1 cellular context compared by ENCODE assay signal in the genomic region with DNA sequence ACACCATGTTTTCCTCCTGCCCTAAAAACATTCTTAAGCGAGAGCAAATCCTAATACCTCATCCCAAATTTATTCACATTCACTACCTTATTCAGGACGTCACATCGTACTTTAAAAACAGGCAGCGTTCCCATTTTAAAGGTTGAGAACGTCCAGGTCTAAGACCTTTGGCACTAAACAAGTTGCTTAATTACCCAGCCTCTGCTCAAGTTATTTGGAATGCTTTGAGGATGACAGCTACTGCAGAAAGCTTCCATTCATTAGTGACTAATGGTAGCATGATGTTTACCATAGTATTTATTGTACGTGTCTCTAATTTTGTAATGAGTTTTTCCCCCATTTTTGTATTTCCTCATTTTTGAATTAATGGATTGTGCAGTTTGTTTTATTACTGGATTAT.
TF ChIP-seq lines count a peak whose summit lies in the region.

No MANE protein-coding gene starts in this region.

TF ChIP-seq in GM12878, 131 proteins besides CTCF, POLR2A, EP300 and RAD21 (continued from another document):
- TF ChIP-seq, protein P1, sequence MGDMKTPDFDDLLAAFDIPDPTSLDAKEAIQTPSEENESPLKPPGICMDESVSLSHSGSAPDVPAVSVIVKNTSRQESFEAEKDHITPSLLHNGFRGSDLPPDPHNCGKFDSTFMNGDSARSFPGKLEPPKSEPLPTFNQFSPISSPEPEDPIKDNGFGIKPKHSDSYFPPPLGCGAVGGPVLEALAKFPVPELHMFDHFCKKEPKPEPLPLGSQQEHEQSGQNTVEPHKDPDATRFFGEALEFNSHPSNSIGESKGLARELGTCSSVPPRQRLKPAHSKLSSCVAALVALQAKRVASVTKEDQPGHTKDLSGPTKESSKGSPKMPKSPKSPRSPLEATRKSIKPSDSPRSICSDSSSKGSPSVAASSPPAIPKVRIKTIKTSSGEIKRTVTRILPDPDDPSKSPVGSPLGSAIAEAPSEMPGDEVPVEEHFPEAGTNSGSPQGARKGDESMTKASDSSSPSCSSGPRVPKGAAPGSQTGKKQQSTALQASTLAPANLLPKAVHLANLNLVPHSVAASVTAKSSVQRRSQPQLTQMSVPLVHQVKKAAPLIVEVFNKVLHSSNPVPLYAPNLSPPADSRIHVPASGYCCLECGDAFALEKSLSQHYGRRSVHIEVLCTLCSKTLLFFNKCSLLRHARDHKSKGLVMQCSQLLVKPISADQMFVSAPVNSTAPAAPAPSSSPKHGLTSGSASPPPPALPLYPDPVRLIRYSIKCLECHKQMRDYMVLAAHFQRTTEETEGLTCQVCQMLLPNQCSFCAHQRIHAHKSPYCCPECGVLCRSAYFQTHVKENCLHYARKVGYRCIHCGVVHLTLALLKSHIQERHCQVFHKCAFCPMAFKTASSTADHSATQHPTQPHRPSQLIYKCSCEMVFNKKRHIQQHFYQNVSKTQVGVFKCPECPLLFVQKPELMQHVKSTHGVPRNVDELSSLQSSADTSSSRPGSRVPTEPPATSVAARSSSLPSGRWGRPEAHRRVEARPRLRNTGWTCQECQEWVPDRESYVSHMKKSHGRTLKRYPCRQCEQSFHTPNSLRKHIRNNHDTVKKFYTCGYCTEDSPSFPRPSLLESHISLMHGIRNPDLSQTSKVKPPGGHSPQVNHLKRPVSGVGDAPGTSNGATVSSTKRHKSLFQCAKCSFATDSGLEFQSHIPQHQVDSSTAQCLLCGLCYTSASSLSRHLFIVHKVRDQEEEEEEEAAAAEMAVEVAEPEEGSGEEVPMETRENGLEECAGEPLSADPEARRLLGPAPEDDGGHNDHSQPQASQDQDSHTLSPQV (IDR thresholded peaks at IDR 0.05) = no peak
- no peak for TF ChIP-seq HDGF (IDR thresholded peaks at IDR 0.05)
- TF ChIP-seq, protein P2, sequence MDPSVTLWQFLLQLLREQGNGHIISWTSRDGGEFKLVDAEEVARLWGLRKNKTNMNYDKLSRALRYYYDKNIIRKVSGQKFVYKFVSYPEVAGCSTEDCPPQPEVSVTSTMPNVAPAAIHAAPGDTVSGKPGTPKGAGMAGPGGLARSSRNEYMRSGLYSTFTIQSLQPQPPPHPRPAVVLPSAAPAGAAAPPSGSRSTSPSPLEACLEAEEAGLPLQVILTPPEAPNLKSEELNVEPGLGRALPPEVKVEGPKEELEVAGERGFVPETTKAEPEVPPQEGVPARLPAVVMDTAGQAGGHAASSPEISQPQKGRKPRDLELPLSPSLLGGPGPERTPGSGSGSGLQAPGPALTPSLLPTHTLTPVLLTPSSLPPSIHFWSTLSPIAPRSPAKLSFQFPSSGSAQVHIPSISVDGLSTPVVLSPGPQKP (IDR thresholded peaks at IDR 0.05; ENCODE audit: low read depth, low read length) = no peak
- TF ChIP-seq, protein P3, sequence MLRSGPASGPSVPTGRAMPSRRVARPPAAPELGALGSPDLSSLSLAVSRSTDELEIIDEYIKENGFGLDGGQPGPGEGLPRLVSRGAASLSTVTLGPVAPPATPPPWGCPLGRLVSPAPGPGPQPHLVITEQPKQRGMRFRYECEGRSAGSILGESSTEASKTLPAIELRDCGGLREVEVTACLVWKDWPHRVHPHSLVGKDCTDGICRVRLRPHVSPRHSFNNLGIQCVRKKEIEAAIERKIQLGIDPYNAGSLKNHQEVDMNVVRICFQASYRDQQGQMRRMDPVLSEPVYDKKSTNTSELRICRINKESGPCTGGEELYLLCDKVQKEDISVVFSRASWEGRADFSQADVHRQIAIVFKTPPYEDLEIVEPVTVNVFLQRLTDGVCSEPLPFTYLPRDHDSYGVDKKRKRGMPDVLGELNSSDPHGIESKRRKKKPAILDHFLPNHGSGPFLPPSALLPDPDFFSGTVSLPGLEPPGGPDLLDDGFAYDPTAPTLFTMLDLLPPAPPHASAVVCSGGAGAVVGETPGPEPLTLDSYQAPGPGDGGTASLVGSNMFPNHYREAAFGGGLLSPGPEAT (IDR thresholded peaks at IDR 0.05; ENCODE audit: low read depth) = no peak
